In the genomic region with DNA sequence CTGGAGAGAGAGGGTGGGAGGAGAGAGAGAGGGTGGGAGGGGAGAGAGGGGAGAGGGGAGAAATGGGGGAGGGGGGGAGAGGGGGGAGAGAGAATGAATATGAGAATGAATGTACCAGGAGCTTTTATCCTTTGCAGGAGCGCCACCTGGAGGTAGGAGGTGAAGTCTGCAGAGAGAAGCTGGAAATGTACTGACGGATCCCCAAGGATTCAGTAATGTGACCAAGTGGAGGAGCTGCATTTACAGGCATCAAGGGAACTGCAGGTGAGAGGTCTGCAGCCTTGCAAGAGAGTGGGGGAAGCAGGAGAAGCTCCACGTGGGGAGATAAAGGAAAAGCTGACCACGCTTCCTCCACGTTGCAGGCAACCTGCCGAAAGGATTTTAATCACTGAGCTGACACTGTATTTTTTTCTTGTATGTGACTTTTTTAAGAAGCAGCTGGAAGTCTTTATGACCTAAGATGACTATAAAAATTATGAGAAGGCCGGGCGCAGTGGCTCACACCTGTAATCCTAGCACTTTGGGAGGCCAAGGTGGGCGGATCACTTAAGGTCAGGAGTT, we compare ENCODE assay signal across 9 cellular contexts. TPM values are rescaled to one million over a fixed set of nuclear protein-coding genes. Genes with fewer than 3 reads are reported as not detected.
DNase-seq lines count a peak whose midpoint lies in the region; ATAC-seq and TF ChIP-seq lines count a peak whose summit lies in the region.
"Had no signal": no experiment of that assay in that cellular context is flagged by ENCODE, and none has a peak within 500 bp of the region (broad histone marks: within the 10 kb centered on the region; RNA-seq: fewer than 3 reads in every experiment).

No MANE protein-coding gene starts in this region.

- H3K4me1 Mint-ChIP-seq in activated naive CD4-positive, alpha-beta T cell treated with anti-CD3 and anti-CD28 coated beads, Interleukin-2, amount 10 ng/mL, durations not matched to agents 7 days and 5 days = no peaks in the 10 kb centered on the region

- H3K4me3 ChIP-seq in HFF-Myc (replicated peaks; ENCODE audit: low read depth, low read length) = no peak overlapping the region
- H3K4me3 ChIP-seq in retinal pigment epithelial cell (ENCODE audit: low read length) = no peak overlapping the region

- H3K4me3 Mint-ChIP-seq in activated naive CD4-positive, alpha-beta T cell treated with anti-CD3 and anti-CD28 coated beads, Interleukin-2, amount 10 ng/mL, durations not matched to agents 7 days and 5 days = no peak overlapping the region
- H3K4me3 Mint-ChIP-seq: stimulated activated naive CD8-positive, alpha-beta T cell treated with anti-CD3 and anti-CD28 coated beads, Interleukin-15, Interleukin-2, amounts not matched to agents 100 ng/mL and 50 ng/mL, for 24 hours had no signal

- TF ChIP-seq CTCF in HFF-Myc (IDR thresholded peaks at IDR 0.05; ENCODE audit: low read depth, low read length, missing control alignments) (peak; percentile 72), retinal pigment epithelial cell (conservative IDR thresholded peaks at IDR 0.05; ENCODE audit: low read depth, low read length) (peak; percentile 77)

- intact Hi-C loops in left ventricle myocardium superior (cut with micrococcal nuclease) = loop anchor here (10.0 kb wide), 2 partner anchors 115 to 185 kb away; no protein-coding TSS in a partner anchor

- H3K27ac Mint-ChIP-seq in activated naive CD4-positive, alpha-beta T cell treated with anti-CD3 and anti-CD28 coated beads, Interleukin-2, amount 10 ng/mL, durations not matched to agents 7 days and 5 days = no peak overlapping the region
- H3K27ac Mint-ChIP-seq: stimulated activated naive CD8-positive, alpha-beta T cell treated with anti-CD3 and anti-CD28 coated beads, Interleukin-15, Interleukin-2, amounts not matched to agents 100 ng/mL and 50 ng/mL, for 24 hours had no signal

- no peaks in the 10 kb centered on the region for H3K9me3 Mint-ChIP-seq in activated naive CD4-positive, alpha-beta T cell treated with anti-CD3 and anti-CD28 coated beads, Interleukin-2, amount 10 ng/mL, durations not matched to agents 7 days and 5 days
- H3K9me3 Mint-ChIP-seq: stimulated activated naive CD8-positive, alpha-beta T cell treated with anti-CD3 and anti-CD28 coated beads, Interleukin-15, Interleukin-2, amounts not matched to agents 100 ng/mL and 50 ng/mL, for 24 hours had no signal

- ATAC-seq in left ventricle myocardium superior (no peak), HG03439 (IDR thresholded peaks at IDR 0.05; ENCODE audit: unreplicated experiment) (no peak), GM18870 (IDR thresholded peaks at IDR 0.05; ENCODE audit: unreplicated experiment) (no peak)

- H3K36me3 Mint-ChIP-seq in activated naive CD4-positive, alpha-beta T cell treated with anti-CD3 and anti-CD28 coated beads, Interleukin-2, amount 10 ng/mL, durations not matched to agents 7 days and 5 days = no peaks in the 10 kb centered on the region

- DNase-seq in CD1c-positive myeloid dendritic cell (ENCODE audit: extremely low spot score) = peak; percentile 76
- DNase-seq in HFF-Myc (ENCODE audit: extremely low read depth, low read depth) = peak; percentile 61
- DNase-seq in RPMI8226 = peak; percentile 80
- DNase-seq in activated naive CD4-positive, alpha-beta T cell treated with anti-CD3 and anti-CD28 coated beads, Interleukin-2, amount 10 ng/mL, durations not matched to agents 7 days and 5 days = peak; percentile 72
- DNase-seq in left ventricle myocardium superior = peak; percentile 38
- no peak for DNase-seq in retinal pigment epithelial cell (ENCODE audit: low read depth)

- CTCF ChIA-PET in activated naive CD4-positive, alpha-beta T cell treated with anti-CD3 and anti-CD28 coated beads, Interleukin-2, amount 10 ng/mL, durations not matched to agents 7 days and 5 days (lab: Charles Lee) = interaction anchor here (0.7 to 2.2 kb wide), 15 partner anchors 9 to 335 kb away, joined by 3 to 23 read pairs (median 4); partner anchors contain the start of gene LAIR1

- H3K27me3 Mint-ChIP-seq in activated naive CD4-positive, alpha-beta T cell treated with anti-CD3 and anti-CD28 coated beads, Interleukin-2, amount 10 ng/mL, durations not matched to agents 7 days and 5 days = peaks cover 5% of the 10 kb centered on the region

RNA-seq across cellular contexts. Expression of gene VSTM1, which starts 33.7 kb away (rescaled TPM):
- not detected for total RNA-seq in left ventricle myocardium superior

RNA-seq across cellular contexts. Expression of gene CACNG6, which starts 38.6 kb away (rescaled TPM):
- not detected for total RNA-seq in left ventricle myocardium superior

RNA-seq across cellular contexts. Expression of gene TARM1, which starts 51.2 kb away (rescaled TPM):
- not detected for total RNA-seq in left ventricle myocardium superior
